Comparison of ENCODE assay signal across 8 cellular contexts in genomic region chr3:10321630-10322354, GRCh38. TPM values are rescaled to one million over a fixed set of nuclear protein-coding genes. Genes with fewer than 3 reads are reported as not detected.
DNase-seq lines count a peak whose midpoint lies in the region; ATAC-seq and TF ChIP-seq lines count a peak whose summit lies in the region.

No MANE protein-coding gene starts in this region.

- H3K4me3 ChIP-seq in DND-41 (ENCODE audit: low read depth in 1 of 2, low read length in 2 of 2) (no peak overlapping the region), SJCRH30 (peak overlapping the region; percentile 94), endodermal cell (ENCODE audit: low read length) (no peak overlapping the region), psoas muscle (peak overlapping the region; percentile 96), MM.1S (ENCODE audit: low read length) (no peak overlapping the region)

- H3K36me3 ChIP-seq in DND-41 (ENCODE audit: insufficient read depth, low read length) (peaks cover 27% of the 10 kb centered on the region), SJCRH30 (peaks cover 13% of the 10 kb centered on the region), endodermal cell (ENCODE audit: control insufficient read depth, insufficient read depth, low read length) (peaks cover 26% of the 10 kb centered on the region), psoas muscle (ENCODE audit: insufficient read depth in 1 of 2, low read depth in 1 of 2) (peaks cover 6 to 24% of the 10 kb centered on the region in 2 donors), MM.1S (replicated peaks; ENCODE audit: insufficient read depth, low read length) (peaks cover 2% of the 10 kb centered on the region; the same call in 1 of the 2 replicates)

- peaks cover 14% of the 10 kb centered on the region for H3K27me3 Mint-ChIP-seq in endodermal cell (ENCODE audit: insufficient read depth)

- peak overlapping the region; percentile 99 for H3K27ac Mint-ChIP-seq in endodermal cell

- peaks cover 17% of the 10 kb centered on the region for H3K4me1 Mint-ChIP-seq in endodermal cell

- intact Hi-C loops in psoas muscle (cut with DNase I): loop anchor here in 1 of 2 donors (10.0 kb wide), 1 partner anchor 297 kb away; the partner anchor contains the start of gene FANCD2

- H3K9me3 Mint-ChIP-seq in endodermal cell: no peaks in the 10 kb centered on the region

- 80 to 91% methylated on average over 1 to 7 of the region's 8 CpGs for WGBS in endodermal cell (ENCODE audit: insufficient coverage in 1 of 2, insufficient read length in 1 of 2), 2 experiments
- WGBS in psoas muscle, 3 donors: 91 to 94% (median 94%) methylated on average over 8 of the region's 8 CpGs

- no peak overlapping the region for H3K9ac ChIP-seq in DND-41 (ENCODE audit: low read depth, low read length)
- no peak overlapping the region for H3K9ac ChIP-seq in endodermal cell (ENCODE audit: extremely low read depth, low read length, poor library complexity, severe bottlenecking)
- H3K9ac ChIP-seq in MM.1S (ENCODE audit: low read length): no peak overlapping the region

- H3K27me3 ChIP-seq in DND-41 (ENCODE audit: insufficient read depth, low read length, poor library complexity): peaks cover 4% of the 10 kb centered on the region
- H3K27me3 ChIP-seq in SJCRH30: peaks cover 5% of the 10 kb centered on the region; the same call in 1 of the 2 replicates
- H3K27me3 ChIP-seq in endodermal cell (ENCODE audit: control insufficient read depth, insufficient read depth, low read length, poor library complexity, severe bottlenecking): peaks cover 37% of the 10 kb centered on the region
- H3K27me3 ChIP-seq in psoas muscle (ENCODE audit: insufficient read depth in 3 of 3, low read length in 2 of 3): no peaks in the 10 kb centered on the region
- H3K27me3 ChIP-seq in MM.1S (replicated peaks; ENCODE audit: insufficient read depth, low read length): peaks cover 27% of the 10 kb centered on the region

- H3K4me1 ChIP-seq in DND-41 (ENCODE audit: insufficient read depth, low read length) (peaks cover 24% of the 10 kb centered on the region), SJCRH30 (no peaks in the 10 kb centered on the region), endodermal cell (ENCODE audit: control insufficient read depth, insufficient read depth, low read length) (peaks cover 11% of the 10 kb centered on the region), psoas muscle (peaks cover 19% of the 10 kb centered on the region), MM.1S (ENCODE audit: low read length) (0 out of 2 replicates have a peak, but pooled peaks cover 8% of the 10 kb centered on the region)

- ATAC-seq in DND-41 (ENCODE audit: insufficient read depth, low read depth) (no peak), psoas muscle (no peak), HG02938 (IDR thresholded peaks at IDR 0.05; ENCODE audit: unreplicated experiment) (no peak)

- H2AFZ ChIP-seq in DND-41 (ENCODE audit: low read depth, low read length) (peak overlapping the region; percentile 91), MM.1S (ENCODE audit: low read length) (no peak overlapping the region)

- H3K4me2 ChIP-seq in DND-41 (ENCODE audit: insufficient read depth, low read length) (peak overlapping the region; percentile 96; the same call in 1 of the 2 replicates), MM.1S (ENCODE audit: low read depth, low read length) (no peak overlapping the region; the same call in 1 of the 2 replicates)

- peaks cover 36% of the 10 kb centered on the region for H3K79me2 ChIP-seq in DND-41 (ENCODE audit: insufficient read depth, low read length)
- H3K79me2 ChIP-seq in MM.1S (ENCODE audit: low read length): peaks cover 41% of the 10 kb centered on the region

- H4K20me1 ChIP-seq in DND-41 (ENCODE audit: insufficient read depth, low read length): peaks cover 27% of the 10 kb centered on the region; the same call in 1 of the 2 replicates
- H4K20me1 ChIP-seq in MM.1S (ENCODE audit: insufficient read depth, low read length): peaks cover 8% of the 10 kb centered on the region; the same call in 1 of the 2 replicates

- DNase-seq in DND-41 (no peak), SJCRH30 (no peak), endodermal cell (no peak), psoas muscle (no peak), GDM1 (lab: John Stamatoyannopoulos, UW) (no peak), MM.1S (no peak), mucosa of gallbladder (ENCODE audit: low spot score) (no peak)

- TF ChIP-seq CTCF in DND-41 (IDR thresholded peaks at IDR 0.05; ENCODE audit: borderline replicate concordance, extremely low read depth, low read length, poor library complexity, severe bottlenecking) (no peak), endodermal cell (conservative IDR thresholded peaks at IDR 0.05) (no peak), psoas muscle (IDR thresholded peaks at IDR 0.05) (no peak), MM.1S (IDR thresholded peaks at IDR 0.05; ENCODE audit: low read length) (no peak)

- H3K36me3 Mint-ChIP-seq in endodermal cell (ENCODE audit: low read depth): peaks cover 23% of the 10 kb centered on the region

- H3K4me3 Mint-ChIP-seq in endodermal cell: peak overlapping the region; percentile 98

- H3K9me3 ChIP-seq in DND-41 (ENCODE audit: insufficient read depth, low read length, severe bottlenecking): no peaks in the 10 kb centered on the region
- no peaks in the 10 kb centered on the region for H3K9me3 ChIP-seq in SJCRH30 (replicated peaks)
- H3K9me3 ChIP-seq in endodermal cell (ENCODE audit: control insufficient read depth, low read length): no peaks in the 10 kb centered on the region
- H3K9me3 ChIP-seq in psoas muscle: no peaks in the 10 kb centered on the region
- no peaks in the 10 kb centered on the region for H3K9me3 ChIP-seq in MM.1S (replicated peaks; ENCODE audit: insufficient read depth, low read length)

- no peaks in the 10 kb centered on the region for H3K9me2 ChIP-seq in MM.1S (replicated peaks; ENCODE audit: insufficient read depth, low read length)

- H3K27ac ChIP-seq in DND-41 (ENCODE audit: low read length): no peak overlapping the region
- no peak overlapping the region for H3K27ac ChIP-seq in SJCRH30
- no peak overlapping the region for H3K27ac ChIP-seq in endodermal cell (ENCODE audit: low read depth, low read length)
- peak overlapping the region; percentile 93 for H3K27ac ChIP-seq in psoas muscle
- no peak overlapping the region for H3K27ac ChIP-seq in MM.1S (ENCODE audit: low read length)

- H3F3A ChIP-seq in MM.1S (ENCODE audit: insufficient read depth, low read length): no peaks in the 10 kb centered on the region

RNA-seq across cellular contexts. Expression of gene SEC13, which starts 0.9 kb away (rescaled TPM):
- 127 and 134 TPM in 2 replicates for total RNA-seq in SJCRH30 (2014; rRNA removed; shearing (Covaris generic))
- total RNA-seq in endodermal cell (100 to 1,000 TPM; 140 to 142 TPM), psoas muscle (10 to 100 TPM; 56.3 to 95.5 (median 83.0) TPM), mucosa of gallbladder (94.7 TPM)
- polyA plus RNA-seq in endodermal cell (2013, experiment 1 of 2): 118 TPM
- 117 TPM for polyA plus RNA-seq in endodermal cell (2013, experiment 2 of 2)
- 100 to 1,000 TPM; 118 to 200 (median 181) TPM for polyA plus RNA-seq in psoas muscle

RNA-seq across cellular contexts. Expression of gene GHRL, which starts 29.0 kb away (rescaled TPM):
- total RNA-seq in SJCRH30 (2014; rRNA removed; shearing (Covaris generic)): not detected in 2 replicates
- not detected for total RNA-seq in endodermal cell
- polyA plus RNA-seq in endodermal cell (2013, experiment 1 of 2): 0.36 TPM
- polyA plus RNA-seq in endodermal cell (2013, experiment 2 of 2): not detected
- total RNA-seq in psoas muscle: under 1 TPM in 1 of 4 donors, not detected in 3; 0.88 TPM
- polyA plus RNA-seq in psoas muscle: under 1 TPM in 2 of 3 donors, not detected in 1; 0.16 to 0.18 TPM
- total RNA-seq in mucosa of gallbladder: 2.2 TPM

Comparison
In these comparisons a context has a peak if more than half of its experiments do, and no peak if none do; other contexts are left out.
1. H3K4me3 ChIP-seq: peak in SJCRH30 (single experiment) and psoas muscle (single experiment); none in DND-41 (0 of 2), endodermal cell (single experiment) and MM.1S (single experiment).